ENCODE assay signal across 8 cellular contexts in the genomic region with DNA sequence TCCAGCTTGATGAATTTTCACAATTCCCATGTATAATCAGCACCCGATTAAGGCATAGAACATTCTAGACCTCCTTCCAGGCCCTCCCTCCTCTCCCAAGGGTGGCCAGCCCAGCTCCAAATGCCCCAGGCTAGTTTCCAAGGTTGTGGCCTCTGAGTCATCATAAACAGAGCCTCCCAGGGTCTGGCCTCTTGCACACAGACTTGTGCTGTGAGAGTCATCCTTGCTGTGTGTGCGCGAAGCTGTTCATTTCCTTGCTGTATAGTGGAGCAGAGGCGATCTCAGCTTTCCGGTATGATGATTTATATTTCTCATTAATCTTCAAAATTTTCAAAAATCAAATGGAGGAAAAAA. TPM values are rescaled to one million over a fixed set of nuclear protein-coding genes. Genes with fewer than 3 reads are reported as not detected.
DNase-seq lines count a peak whose midpoint lies in the region; ATAC-seq and TF ChIP-seq lines count a peak whose summit lies in the region.

No MANE protein-coding gene starts in this region.

- peak overlapping the region; percentile 79 for H3K4me2 ChIP-seq in fibroblast of lung (ENCODE audit: extremely low read depth, insufficient read depth, low read length)

- H3K4me3 Mint-ChIP-seq in stimulated activated naive CD8-positive, alpha-beta T cell treated with anti-CD3 and anti-CD28 coated beads, Interleukin-15, amount 100 ng/mL, for 72 hours: no peak overlapping the region

- no peak for TF ChIP-seq CTCF in fibroblast of lung (conservative IDR thresholded peaks at IDR 0.05 in 1 of 2, IDR thresholded peaks at IDR 0.05 in 1 of 2; ENCODE audit: low read depth in 1 of 2, low read length in 2 of 2)

- H2AFZ ChIP-seq in fibroblast of lung (ENCODE audit: low read length) (no peak overlapping the region), neuron (ENCODE audit: low read depth, low read length) (peak overlapping the region; percentile 70)

- H3K4me1 Mint-ChIP-seq in stimulated activated naive CD8-positive, alpha-beta T cell treated with anti-CD3 and anti-CD28 coated beads, Interleukin-15, amount 100 ng/mL, for 72 hours: no peaks in the 10 kb centered on the region

- H3K79me2 ChIP-seq in fibroblast of lung (ENCODE audit: control insufficient read depth, insufficient read depth, low read length): no peaks in the 10 kb centered on the region

- no peaks in the 10 kb centered on the region for H3K27me3 ChIP-seq in fibroblast of lung (ENCODE audit: control insufficient read depth, insufficient read depth, low read length)
- peaks cover 7% of the 10 kb centered on the region for H3K27me3 ChIP-seq in neuron (ENCODE audit: insufficient read depth, low read length)

- H3K9me3 ChIP-seq in fibroblast of lung (ENCODE audit: control insufficient read depth, insufficient read depth, low read depth, low read length) (no peaks in the 10 kb centered on the region), neuron (ENCODE audit: low read length) (no peaks in the 10 kb centered on the region)

- H3K9me3 Mint-ChIP-seq in stimulated activated naive CD8-positive, alpha-beta T cell treated with anti-CD3 and anti-CD28 coated beads, Interleukin-15, amount 100 ng/mL, for 72 hours: no peaks in the 10 kb centered on the region

- H3K4me1 ChIP-seq in fibroblast of lung (ENCODE audit: control insufficient read depth, extremely low read depth, insufficient read depth, low read length) (peaks cover 25% of the 10 kb centered on the region), neuron (ENCODE audit: insufficient read depth, low read length) (peaks cover 13% of the 10 kb centered on the region)

- no peak overlapping the region for H3K27ac Mint-ChIP-seq in stimulated activated naive CD8-positive, alpha-beta T cell treated with anti-CD3 and anti-CD28 coated beads, Interleukin-15, amount 100 ng/mL, for 72 hours

- no peak for TF ChIP-seq POLR2A in GM18505 (IDR thresholded peaks at IDR 0.05; ENCODE audit: borderline replicate concordance, extremely low read depth, insufficient read depth, insufficient read length)

- peak overlapping the region; percentile 97 for H3K27ac ChIP-seq in fibroblast of lung (ENCODE audit: insufficient read depth, low read length)

- ATAC-seq in stimulated activated naive CD8-positive, alpha-beta T cell treated with anti-CD3 and anti-CD28 coated beads, Interleukin-15, amount 100 ng/mL, for 72 hours: no peak
- ATAC-seq in GM18505 (IDR thresholded peaks at IDR 0.05; ENCODE audit: unreplicated experiment): no peak

- DNase-seq in AG20443 (ENCODE audit: low spot score) (peak; percentile 98), RKO (ENCODE audit: low spot score) (peak; percentile 75), fibroblast of lung (ENCODE audit: low read depth in 2 of 2) (peak; percentile 98 to 99), T-helper 2 cell (no peak)
- DNase-seq in stimulated activated naive CD4-positive, alpha-beta T cell treated with Interleukin-2 at 50 U/mL for 16 hours (lab: John Stamatoyannopoulos, UW): no peak
- no peak for DNase-seq in stimulated activated naive CD8-positive, alpha-beta T cell treated with anti-CD3 and anti-CD28 coated beads, Interleukin-15, amount 100 ng/mL, for 72 hours

- H3K4me3 ChIP-seq in fibroblast of lung (replicated peaks in 1 of 4; ENCODE audit: control extremely low read depth in 1 of 4, insufficient read depth in 1 of 4, low read depth in 3 of 4, low read length in 4 of 4) (peak overlapping the region in 3 of 4 experiments; percentile 19 to 20 (median 19)), neuron (ENCODE audit: low read length) (no peak overlapping the region)

- H3K9ac ChIP-seq in fibroblast of lung (ENCODE audit: insufficient read depth, low read length): peak overlapping the region; percentile 85

- peaks cover 77% of the 10 kb centered on the region for H3K27me3 Mint-ChIP-seq in stimulated activated naive CD8-positive, alpha-beta T cell treated with anti-CD3 and anti-CD28 coated beads, Interleukin-15, amount 100 ng/mL, for 72 hours

- H4K20me1 ChIP-seq in fibroblast of lung (ENCODE audit: control insufficient read depth, extremely low read depth, insufficient read depth, low read length): no peaks in the 10 kb centered on the region

- H3K36me3 ChIP-seq in fibroblast of lung (ENCODE audit: control insufficient read depth, insufficient read depth, low read length): no peaks in the 10 kb centered on the region
- no peaks in the 10 kb centered on the region for H3K36me3 ChIP-seq in neuron (ENCODE audit: insufficient read depth, low read length)

RNA-seq across cellular contexts. Expression of a gene that starts 20.5 kb away (rescaled TPM):
- not detected in 2 replicates for total RNA-seq in fibroblast of lung
- 0.01 TPM in 1 of 2 replicates, not detected in the other for polyA plus RNA-seq in fibroblast of lung
- not detected in 2 replicates for polyA plus RNA-seq in fibroblast of lung (2012)
- polyA minus RNA-seq in fibroblast of lung (ENCODE audit: low replicate concordance): 0.12 TPM in 1 of 2 replicates, not detected in the other

Comparison
In these comparisons a context has a peak if more than half of its experiments do, and no peak if none do; other contexts are left out.
1. DNase-seq: peak in AG20443 (single experiment), RKO (single experiment) and fibroblast of lung (2 of 2); none in stimulated activated naive CD4-positive, alpha-beta T cell treated with Interleukin-2 at 50 U/mL for 16 hours (single experiment), stimulated activated naive CD8-positive, alpha-beta T cell treated with anti-CD3 and anti-CD28 coated beads, Interleukin-15, amount 100 ng/mL, for 72 hours (0 of 2) and T-helper 2 cell (0 of 5).